Comparison of ENCODE assay signal across 8 cellular contexts in genomic region chr4:83034630-83035494, GRCh38. TPM values are rescaled to one million over a fixed set of nuclear protein-coding genes. Genes with fewer than 3 reads are reported as not detected.
DNase-seq lines count a peak whose midpoint lies in the region; ATAC-seq lines count a peak whose summit lies in the region.

TSS of gene COPS4 (plus strand) at chr4:83035183. CDS start at chr4:83035225, 42 bp downstream.

- H3K4me3 Mint-ChIP-seq in dendritic cell treated with granulocyte-macrophage colony-stimulating factor and Interleukin-4, amounts not matched to agents 40 ng/mL and 50 ng/mL, for 4 days, result peak within 1 kb of the TSS; percentile 99

- intact Hi-C loops in dendritic cell treated with granulocyte-macrophage colony-stimulating factor and Interleukin-4, amounts not matched to agents 40 ng/mL and 50 ng/mL, for 4 days (cut with micrococcal nuclease), result loop anchor here (1.0 to 5.0 kb wide), 2 partner anchors 22 to 143 kb away; partner anchors contain the start of gene SEC31A

- peak; percentile 99 for DNase-seq in CD1c-positive myeloid dendritic cell (ENCODE audit: extremely low spot score)
- peak; percentile 93 for DNase-seq in NCI-H774 (lab: John Stamatoyannopoulos, UW)
- peak; percentile 91 to 94 for DNase-seq in activated CD4-positive, alpha-beta T cell treated with anti-CD3 and anti-CD28 coated beads, Interleukin-2, amount 50 U/mL, for 4 hours
- peak; percentile 97 for DNase-seq in left lobe of liver (ENCODE audit: low spot score)
- peak; percentile 94 for DNase-seq in stimulated activated CD4-positive, alpha-beta T cell treated with anti-CD3 and anti-CD28 coated beads, Interleukin-2, amount 100 ng/mL, for 4 hours (ENCODE audit: low read depth)

- H3K27me3 Mint-ChIP-seq in dendritic cell treated with granulocyte-macrophage colony-stimulating factor and Interleukin-4, amounts not matched to agents 40 ng/mL and 50 ng/mL, for 4 days, result no peaks in the 10 kb centered on the region

- H3K27ac Mint-ChIP-seq in dendritic cell treated with granulocyte-macrophage colony-stimulating factor and Interleukin-4, amounts not matched to agents 40 ng/mL and 50 ng/mL, for 4 days, result peak within 1 kb of the TSS; percentile 97

- ATAC-seq in GM19397 (IDR thresholded peaks at IDR 0.05; ENCODE audit: unreplicated experiment) (peak; percentile 100), HG03571 (IDR thresholded peaks at IDR 0.05; ENCODE audit: unreplicated experiment) (peak; percentile 99), left lobe of liver (peak; percentile 98)

- peaks cover 14% of the 10 kb centered on the region for H3K36me3 Mint-ChIP-seq in dendritic cell treated with granulocyte-macrophage colony-stimulating factor and Interleukin-4, amounts not matched to agents 40 ng/mL and 50 ng/mL, for 4 days (ENCODE audit: low read depth)

- no peaks in the 10 kb centered on the region for H3K9me3 Mint-ChIP-seq in dendritic cell treated with granulocyte-macrophage colony-stimulating factor and Interleukin-4, amounts not matched to agents 40 ng/mL and 50 ng/mL, for 4 days

- peaks cover 16% of the 10 kb centered on the region for H3K4me1 Mint-ChIP-seq in dendritic cell treated with granulocyte-macrophage colony-stimulating factor and Interleukin-4, amounts not matched to agents 40 ng/mL and 50 ng/mL, for 4 days (ENCODE audit: low read depth)

RNA-seq across cellular contexts. Expression of gene COPS4, which starts in this region (rescaled TPM):
- 10.6 TPM for total RNA-seq in left lobe of liver

Comparison
In these comparisons a context has a peak if more than half of its experiments do, and no peak if none do; other contexts are left out.
1. Peak in every context shown above with its lines: DNase-seq and ATAC-seq.